Comparison of ENCODE assay signal across 18 cellular contexts in genomic region chr1:40092241-40092640, GRCh38. TPM values are rescaled to one million over a fixed set of nuclear protein-coding genes. Genes with fewer than 3 reads are reported as not detected.
DNase-seq lines count a peak whose midpoint lies in the region; ATAC-seq and TF ChIP-seq lines count a peak whose summit lies in the region.
"Had no signal": no experiment of that assay in that cellular context is flagged by ENCODE, and none has a peak within 500 bp of the region (broad histone marks: within the 10 kb centered on the region; RNA-seq: fewer than 3 reads in every experiment).

No MANE protein-coding gene starts in this region.

- DNase-seq in IMR-90 (no peak), amniotic epithelial cell (ENCODE audit: low read depth) (peak; percentile 51), iris pigment epithelial cell (ENCODE audit: low read depth) (peak; percentile 17), right cardiac atrium (no peak)
- DNase-seq in activated CD8-positive, alpha-beta memory T cell treated with anti-CD3 and anti-CD28 coated beads for 24 hours, result no peak
- no peak for DNase-seq in activated CD4-positive, alpha-beta T cell treated with anti-CD3 and anti-CD28 coated beads for 48 hours
- DNase-seq: C1 segment of cervical spinal cord; Calu3; CD4-positive, alpha-beta memory T cell; COR-L47; DMS53; DMS79 treated with DMSO at 0.1 percent for 48 hours; GF-D8; H9 had no signal

- H3K56ac ChIP-seq in IMR-90 (ENCODE audit: extremely low read depth, insufficient read depth, low read length), result no peak overlapping the region

- no peak overlapping the region for H3K4me2 ChIP-seq in IMR-90 (ENCODE audit: low read depth, low read length)
- H3K4me2 ChIP-seq: GM23338 had no signal

- H2AK9ac ChIP-seq in IMR-90 (replicated peaks; ENCODE audit: low read depth, low read length, poor library complexity), result no peak overlapping the region

- H4K91ac ChIP-seq in IMR-90 (ENCODE audit: insufficient read depth, low read depth, low read length), result no peak overlapping the region

- H3K27me3 ChIP-seq in IMR-90 (ENCODE audit: control insufficient read depth, insufficient read depth, low read length), result no peaks in the 10 kb centered on the region
- H3K27me3 ChIP-seq in neutrophil, result no peaks in the 10 kb centered on the region
- no peaks in the 10 kb centered on the region for H3K27me3 ChIP-seq in right cardiac atrium (ENCODE audit: control insufficient read depth, insufficient read depth)

- H3K4ac ChIP-seq in IMR-90 (ENCODE audit: low read depth, low read length), result no peak overlapping the region

- H4K8ac ChIP-seq in IMR-90 (ENCODE audit: low read depth in 2 of 2, low read length in 2 of 2), result no peak overlapping the region

- BruUV-seq in IMR-90 (replicated peaks; lab: Mats Ljungman, UMichigan), result no TSS peak

- H3K27ac ChIP-seq in IMR-90 (ENCODE audit: insufficient read depth, low read length) (no peak overlapping the region), neutrophil (peak overlapping the region; percentile 87), right cardiac atrium (ENCODE audit: low read length) (no peak overlapping the region)

- H3K9me3 ChIP-seq in IMR-90 (ENCODE audit: control insufficient read depth, insufficient read depth, low read length), result no peaks in the 10 kb centered on the region
- H3K9me3 ChIP-seq in neutrophil, result no peaks in the 10 kb centered on the region
- H3K9me3 ChIP-seq in right cardiac atrium (ENCODE audit: control insufficient read depth, low read length), result no peaks in the 10 kb centered on the region

- no CpG with 5 or more reads among the region's 2 CpGs for WGBS in IMR-90 (ENCODE audit: extremely low coverage in 2 of 2, insufficient read length in 1 of 2), 2 experiments
- WGBS in right cardiac atrium, result 91% methylated on average over 2 of the region's 2 CpGs

- H3K18ac ChIP-seq in IMR-90 (ENCODE audit: low read depth, low read length), result peak overlapping the region; percentile 20; the same call in 1 of the 2 replicates

- peaks cover 20% of the 10 kb centered on the region for H3K36me3 ChIP-seq in IMR-90 (ENCODE audit: control insufficient read depth, insufficient read depth, low read length)
- H3K36me3 ChIP-seq in neutrophil, result peaks cover 42% of the 10 kb centered on the region

- H2BK15ac ChIP-seq in IMR-90 (ENCODE audit: low read depth, low read length), result peak overlapping the region; percentile 74; the same call in 1 of the 3 replicates

- H3K14ac ChIP-seq in IMR-90 (replicated peaks; ENCODE audit: low read depth, low read length), result 0 out of 2 replicates have a peak overlapping the region, but pooled peaks have one; percentile 25

- in situ Hi-C loops in IMR-90 (cut with MboI; ENCODE audit: low sequenced_read_pairs), result no loop called here

- no peak overlapping the region for H2AFZ ChIP-seq in IMR-90 (replicated peaks; ENCODE audit: low read length, poor library complexity)
- H2AFZ ChIP-seq: GM23338 had no signal

- H2AK5ac ChIP-seq in IMR-90 (ENCODE audit: low read depth, low read length), result no peak overlapping the region

- no peak for ATAC-seq in IMR-90 (ENCODE audit: low read depth)
- ATAC-seq in GM18520 (IDR thresholded peaks at IDR 0.05; ENCODE audit: unreplicated experiment), result no peak
- ATAC-seq in right cardiac atrium, result no peak
- ATAC-seq: GM23338, HCT116 had no signal

- TF ChIP-seq CTCF in IMR-90 (conservative IDR thresholded peaks at IDR 0.05; ENCODE audit: low read depth, low read length) (no peak), neutrophil (IDR thresholded peaks at IDR 0.05) (no peak)

- peak overlapping the region; percentile 33; the same call in 1 of the 2 replicates for H2BK20ac ChIP-seq in IMR-90 (ENCODE audit: low read depth, low read length)

- H3K4me3 ChIP-seq in IMR-90 (ENCODE audit: insufficient read depth, low read depth, low read length) (no peak overlapping the region), neutrophil (ENCODE audit: low read depth in 1 of 2, low read length in 1 of 2) (no peak overlapping the region), right cardiac atrium (ENCODE audit: low read length) (no peak overlapping the region)
- H3K4me3 ChIP-seq: GM23338 had no signal

- no peak for TF ChIP-seq POLR2A in IMR-90 (IDR thresholded peaks at IDR 0.05; ENCODE audit: low read depth, low read length)

- TF ChIP-seq RAD21 in IMR-90 (IDR thresholded peaks at IDR 0.05; ENCODE audit: low read length), result no peak

- CTCF ChIA-PET in IMR-90 (lab: Yijun Ruan, JAX), result no interaction called here

- H3K23ac ChIP-seq in IMR-90 (ENCODE audit: low read depth, low read length), result no peak overlapping the region

- H3K9ac ChIP-seq in IMR-90 (ENCODE audit: low read depth, low read length), result no peak overlapping the region

- H3K9me1 ChIP-seq in IMR-90 (ENCODE audit: insufficient read depth, low read length), result peaks cover 8% of the 10 kb centered on the region

- no peak overlapping the region for H2BK120ac ChIP-seq in IMR-90 (ENCODE audit: low read depth, low read length)

- H2BK5ac ChIP-seq in IMR-90 (ENCODE audit: low read depth, low read length, poor library complexity, severe bottlenecking), result no peak overlapping the region

- peaks cover 27 to 33% of the 10 kb centered on the region in 2 experiments for H3K79me1 ChIP-seq in IMR-90 (ENCODE audit: low read depth in 1 of 2, low read length in 2 of 2)

- POLR2A ChIA-PET in IMR-90 (lab: Charles Lee; ENCODE audit: unreplicated experiment), result interaction anchor here (0.6 kb wide), 1 partner anchor 45 kb away, joined by 10 read pairs; no protein-coding TSS in a partner anchor

- dilution Hi-C loops in IMR-90 (cut with HindIII; ENCODE audit: low sequenced_read_pairs, unreplicated experiment), result no loop called here

- intact Hi-C loops in IMR-90 (cut with micrococcal nuclease), result no loop called here
- intact Hi-C loops in right cardiac atrium (cut with DNase I), result no loop called here

- H4K20me1 ChIP-seq in IMR-90 (ENCODE audit: insufficient read depth, low read length), result peaks cover 5% of the 10 kb centered on the region; the same call in 1 of the 2 replicates

- H3K4me1 ChIP-seq in IMR-90 (ENCODE audit: control insufficient read depth, insufficient read depth, low read length), result peaks cover 4% of the 10 kb centered on the region; the same call in 1 of the 2 replicates
- peaks cover 66 to 67% of the 10 kb centered on the region in 2 experiments for H3K4me1 ChIP-seq in neutrophil (ENCODE audit: control insufficient read depth in 1 of 2, insufficient read depth in 1 of 2, low read depth in 1 of 2, low read length in 1 of 2)
- no peaks in the 10 kb centered on the region for H3K4me1 ChIP-seq in right cardiac atrium (ENCODE audit: control insufficient read depth, insufficient read depth, low read length)

- H4K5ac ChIP-seq in IMR-90 (ENCODE audit: low read depth, low read length), result no peak overlapping the region; the same call in 1 of the 2 replicates

TF ChIP-seq in IMR-90, 13 proteins besides CTCF, POLR2A, EP300 and RAD21:
- TF ChIP-seq FOS (IDR thresholded peaks at IDR 0.05; ENCODE audit: low read depth, low read length), result no peak
- TF ChIP-seq BHLHE40 (IDR thresholded peaks at IDR 0.05; ENCODE audit: low read depth, low read length), result no peak
- no peak for TF ChIP-seq RFX5 (IDR thresholded peaks at IDR 0.05; ENCODE audit: low read depth, low read length)
- TF ChIP-seq MXI1 (IDR thresholded peaks at IDR 0.05; ENCODE audit: borderline replicate concordance, low read depth, low read length), result no peak
- 0 out of 2 replicates have a peak, but pooled peaks have one; percentile 2 for TF ChIP-seq CEBPB (IDR thresholded peaks at IDR 0.05; ENCODE audit: low read depth, low read length)
- TF ChIP-seq USF2 (IDR thresholded peaks at IDR 0.05; ENCODE audit: low read depth, low read length), result no peak
- no peak for TF ChIP-seq RCOR1 (IDR thresholded peaks at IDR 0.05; ENCODE audit: insufficient replicate concordance, low read length)
TF ChIP-seq in IMR-90: peak in this region for 1.

RNA-seq across cellular contexts. Expression of gene PPT1, which starts 4.8 kb away (rescaled TPM):
- total RNA-seq in IMR-90 (2012; rRNA removed) (41.4 and 55.4 TPM in 2 replicates), right cardiac atrium (10 to 100 TPM; 37.6 to 59.0 (median 42.6) TPM)
- polyA plus RNA-seq in IMR-90 (2012; rRNA removed) (19.9 and 22.7 TPM in 2 replicates), right cardiac atrium (39.5 TPM)
- polyA plus RNA-seq in IMR-90 (2012; cell fraction: cytosol; rRNA removed), result 9.5 and 13.9 TPM in 2 replicates
- 4.2 and 13.5 TPM in 2 replicates for polyA plus RNA-seq in IMR-90 (2012; cell fraction: nucleus; rRNA removed; ENCODE audit: low replicate concordance)

RNA-seq across cellular contexts. Expression of gene CAP1, which starts 51.7 kb away (rescaled TPM):
- 756 and 792 TPM in 2 replicates for total RNA-seq in IMR-90 (2012; rRNA removed)
- polyA plus RNA-seq in IMR-90 (2012; rRNA removed), result 405 and 434 TPM in 2 replicates
- polyA plus RNA-seq in IMR-90 (2012; cell fraction: cytosol; rRNA removed), result 135 and 138 TPM in 2 replicates
- polyA plus RNA-seq in IMR-90 (2012; cell fraction: nucleus; rRNA removed; ENCODE audit: low replicate concordance), result 70.1 and 267 TPM in 2 replicates
- 100 to 1,000 TPM in 2 of 4 donors, 10 to 100 TPM in 2; 72.8 to 118 (median 97.9) TPM for total RNA-seq in right cardiac atrium
- 43.8 TPM for polyA plus RNA-seq in right cardiac atrium

Comparison
In these comparisons a context has a peak if more than half of its experiments do, and no peak if none do; other contexts are left out.
1. DNase-seq: peak in amniotic epithelial cell (single experiment) and iris pigment epithelial cell (single experiment); none in IMR-90 (single experiment), activated CD8-positive, alpha-beta memory T cell treated with anti-CD3 and anti-CD28 coated beads for 24 hours (single experiment), right cardiac atrium (0 of 3) and activated CD4-positive, alpha-beta T cell treated with anti-CD3 and anti-CD28 coated beads for 48 hours (single experiment).